1 cellular context compared by ENCODE assay signal in genomic region chr6:329888-330691, GRCh38.
TF ChIP-seq lines count a peak whose summit lies in the region.

No MANE protein-coding gene starts in this region.

TF ChIP-seq in HEK293, 187 proteins besides CTCF, POLR2A, EP300 and RAD21 (continued from another document):
- TF ChIP-seq, protein P1, sequence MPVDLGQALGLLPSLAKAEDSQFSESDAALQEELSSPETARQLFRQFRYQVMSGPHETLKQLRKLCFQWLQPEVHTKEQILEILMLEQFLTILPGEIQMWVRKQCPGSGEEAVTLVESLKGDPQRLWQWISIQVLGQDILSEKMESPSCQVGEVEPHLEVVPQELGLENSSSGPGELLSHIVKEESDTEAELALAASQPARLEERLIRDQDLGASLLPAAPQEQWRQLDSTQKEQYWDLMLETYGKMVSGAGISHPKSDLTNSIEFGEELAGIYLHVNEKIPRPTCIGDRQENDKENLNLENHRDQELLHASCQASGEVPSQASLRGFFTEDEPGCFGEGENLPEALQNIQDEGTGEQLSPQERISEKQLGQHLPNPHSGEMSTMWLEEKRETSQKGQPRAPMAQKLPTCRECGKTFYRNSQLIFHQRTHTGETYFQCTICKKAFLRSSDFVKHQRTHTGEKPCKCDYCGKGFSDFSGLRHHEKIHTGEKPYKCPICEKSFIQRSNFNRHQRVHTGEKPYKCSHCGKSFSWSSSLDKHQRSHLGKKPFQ (tag by site-specific recombination; IDR thresholded peaks at IDR 0.05): peak; percentile 88; the same call in 1 of the 2 replicates
- TF ChIP-seq ZNF585B (tag by site-specific recombination; IDR thresholded peaks at IDR 0.05): no peak
- TF ChIP-seq RBAK (tag by site-specific recombination; IDR thresholded peaks at IDR 0.05): no peak
- no peak for TF ChIP-seq ZSCAN30 (tag by site-specific recombination; IDR thresholded peaks at IDR 0.05)
- no peak for TF ChIP-seq ZNF157 (tag by site-specific recombination; IDR thresholded peaks at IDR 0.05)
- TF ChIP-seq ZNF26 (tag by site-specific recombination; IDR thresholded peaks at IDR 0.05): no peak
- no peak for TF ChIP-seq REST (tag by site-specific recombination; IDR thresholded peaks at IDR 0.05)
- TF ChIP-seq ZBTB21 (tag by site-specific recombination; IDR thresholded peaks at IDR 0.05): peak; percentile 92
- no peak for TF ChIP-seq ZBTB10 (tag by site-specific recombination; IDR thresholded peaks at IDR 0.05)
- no peak for TF ChIP-seq ZSCAN16 (tag by site-specific recombination; IDR thresholded peaks at IDR 0.05)
- TF ChIP-seq HOXC10 (CRISPR knock-in tag; IDR thresholded peaks at IDR 0.05): no peak
- no peak for TF ChIP-seq ZNF621 (tag by site-specific recombination; IDR thresholded peaks at IDR 0.05)
- no peak for TF ChIP-seq ZNF239 (tag by site-specific recombination; IDR thresholded peaks at IDR 0.05)
- no peak for TF ChIP-seq YY2 (tag by site-specific recombination; IDR thresholded peaks at IDR 0.05)
- no peak for TF ChIP-seq PRDM6 (tag by site-specific recombination; IDR thresholded peaks at IDR 0.05)
- TF ChIP-seq ZNF214 (tag by site-specific recombination; IDR thresholded peaks at IDR 0.05; ENCODE audit: borderline replicate concordance): no peak
- no peak for TF ChIP-seq REPIN1 (tag by site-specific recombination; IDR thresholded peaks at IDR 0.05; ENCODE audit: low read depth)
- no peak for TF ChIP-seq SCRT2 (tag by site-specific recombination; IDR thresholded peaks at IDR 0.05)
- TF ChIP-seq ZNF548 (tag by site-specific recombination; IDR thresholded peaks at IDR 0.05): no peak
- peak; percentile 68 for TF ChIP-seq ZIC2 (tag by site-specific recombination; IDR thresholded peaks at IDR 0.05)
- peak; percentile 41; the same call in 1 of the 2 replicates for TF ChIP-seq ZNF423 (tag by site-specific recombination; IDR thresholded peaks at IDR 0.05)
- TF ChIP-seq ZNF639 (tag by site-specific recombination; IDR thresholded peaks at IDR 0.05): no peak
- no peak for TF ChIP-seq ZNF391 (tag by site-specific recombination; IDR thresholded peaks at IDR 0.05; ENCODE audit: borderline replicate concordance, low read depth)
- no peak for TF ChIP-seq ZNF701 (tag by site-specific recombination; IDR thresholded peaks at IDR 0.05)
- TF ChIP-seq, protein P2, sequence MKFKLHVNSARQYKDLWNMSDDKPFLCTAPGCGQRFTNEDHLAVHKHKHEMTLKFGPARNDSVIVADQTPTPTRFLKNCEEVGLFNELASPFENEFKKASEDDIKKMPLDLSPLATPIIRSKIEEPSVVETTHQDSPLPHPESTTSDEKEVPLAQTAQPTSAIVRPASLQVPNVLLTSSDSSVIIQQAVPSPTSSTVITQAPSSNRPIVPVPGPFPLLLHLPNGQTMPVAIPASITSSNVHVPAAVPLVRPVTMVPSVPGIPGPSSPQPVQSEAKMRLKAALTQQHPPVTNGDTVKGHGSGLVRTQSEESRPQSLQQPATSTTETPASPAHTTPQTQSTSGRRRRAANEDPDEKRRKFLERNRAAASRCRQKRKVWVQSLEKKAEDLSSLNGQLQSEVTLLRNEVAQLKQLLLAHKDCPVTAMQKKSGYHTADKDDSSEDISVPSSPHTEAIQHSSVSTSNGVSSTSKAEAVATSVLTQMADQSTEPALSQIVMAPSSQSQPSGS (tag by site-specific recombination; IDR thresholded peaks at IDR 0.05; ENCODE audit: low read depth): peak; percentile 78
